Comparison of ENCODE assay signal across 23 cellular contexts in genomic region chr2:29119211-29119610, GRCh38. TPM values are rescaled to one million over a fixed set of nuclear protein-coding genes. Genes with fewer than 3 reads are reported as not detected.
DNase-seq lines count a peak whose midpoint lies in the region; ATAC-seq and TF ChIP-seq lines count a peak whose summit lies in the region.
"Had no signal": no experiment of that assay in that cellular context is flagged by ENCODE, and none has a peak within 500 bp of the region (broad histone marks: within the 10 kb centered on the region; RNA-seq: fewer than 3 reads in every experiment).

No MANE protein-coding gene starts in this region.

- no peak overlapping the region for H3K4me3 ChIP-seq in CD4-positive, alpha-beta memory T cell (ENCODE audit: low read length in 2 of 2)
- H3K4me3 ChIP-seq in Panc1 (ENCODE audit: low read depth in 2 of 2, low read length in 2 of 2), result no peak overlapping the region
- no peak overlapping the region for H3K4me3 ChIP-seq in body of pancreas
- H3K4me3 ChIP-seq: BLaER1 treated with 17β-estradiol and CSF1 and Interleukin-3, amounts not matched to agents 10 nM and 100 nM; coronary artery; suprapubic skin had no signal

- TF ChIP-seq POLR2A in body of pancreas (IDR thresholded peaks at IDR 0.05), result no peak

- peaks cover 9% of the 10 kb centered on the region for H3K9me3 Mint-ChIP-seq in activated CD4-positive, alpha-beta T cell treated with anti-CD3 and anti-CD28 coated beads for 36 hours (ENCODE audit: low read depth)
- peaks cover 0 to 10% (median 6%) of the 10 kb centered on the region in 8 donors for H3K9me3 Mint-ChIP-seq in CD4-positive, alpha-beta memory T cell

- H3K27ac ChIP-seq in CD4-positive, alpha-beta memory T cell (ENCODE audit: low read depth, low read length), result no peak overlapping the region
- H3K27ac ChIP-seq in Panc1 (ENCODE audit: low read length) (peak overlapping the region; percentile 96), foreskin keratinocyte (peak overlapping the region; percentile 76), body of pancreas (no peak overlapping the region)
- H3K27ac ChIP-seq: 22Rv1; BLaER1 treated with 17β-estradiol and CSF1 and Interleukin-3, amounts not matched to agents 10 nM and 100 nM; coronary artery; suprapubic skin had no signal

- POLR2A ChIA-PET in activated CD4-positive, alpha-beta T cell treated with anti-CD3 and anti-CD28 coated beads for 36 hours (lab: Charles Lee), result interaction anchor here (0.6 kb wide), 1 partner anchor 22 kb away, joined by 4 read pairs; no protein-coding TSS in a partner anchor
- POLR2A ChIA-PET in CD4-positive, alpha-beta memory T cell (lab: Charles Lee; ENCODE audit: partially characterized antibody), result interaction anchor here (1.0 to 8.6 kb wide), 2 partner anchors 11 to 105 kb away, joined by 3 to 209 read pairs; no protein-coding TSS in a partner anchor
- POLR2A ChIA-PET in Panc1 (lab: Charles Lee), result no interaction called here

- peaks cover 51% of the 10 kb centered on the region for H3K4me1 Mint-ChIP-seq in activated CD4-positive, alpha-beta T cell treated with anti-CD3 and anti-CD28 coated beads for 36 hours
- H3K4me1 Mint-ChIP-seq in CD4-positive, alpha-beta memory T cell, result peaks cover 36 to 65% (median 42%) of the 10 kb centered on the region in 4 donors

- WGBS in body of pancreas, 2 donors, result 67 to 75% methylated on average over 4 of the region's 4 CpGs

- H3K27me3 Mint-ChIP-seq in activated CD4-positive, alpha-beta T cell treated with anti-CD3 and anti-CD28 coated beads for 36 hours, result peaks cover 5% of the 10 kb centered on the region
- no peaks in the 10 kb centered on the region for H3K27me3 Mint-ChIP-seq in CD4-positive, alpha-beta memory T cell

- H3K36me3 Mint-ChIP-seq in activated CD4-positive, alpha-beta T cell treated with anti-CD3 and anti-CD28 coated beads for 36 hours (ENCODE audit: low read depth), result peaks cover 28% of the 10 kb centered on the region
- H3K36me3 Mint-ChIP-seq in CD4-positive, alpha-beta memory T cell, result peaks cover 29 to 39% of the 10 kb centered on the region in 2 donors

- peak overlapping the region; percentile 25 for H3K27ac Mint-ChIP-seq in activated CD4-positive, alpha-beta T cell treated with anti-CD3 and anti-CD28 coated beads for 36 hours
- H3K27ac Mint-ChIP-seq in CD4-positive, alpha-beta memory T cell, result peak overlapping the region in 4 of 7 donors; percentile 13 to 96 (median 46)

- H3K4me3 Mint-ChIP-seq in activated CD4-positive, alpha-beta T cell treated with anti-CD3 and anti-CD28 coated beads for 36 hours, result no peak overlapping the region
- peak overlapping the region in 3 of 8 donors; percentile 8 to 58 (median 47) for H3K4me3 Mint-ChIP-seq in CD4-positive, alpha-beta memory T cell

- peaks cover 3% of the 10 kb centered on the region for H3K36me3 ChIP-seq in CD4-positive, alpha-beta memory T cell (ENCODE audit: insufficient read depth, low read length)
- H3K36me3 ChIP-seq in Panc1 (ENCODE audit: control insufficient read depth, insufficient read depth, low read length) (no peaks in the 10 kb centered on the region), body of pancreas (replicated peaks in 1 of 2; ENCODE audit: insufficient read depth in 1 of 2, low read depth in 2 of 2) (no peaks in the 10 kb centered on the region)
- H3K36me3 ChIP-seq: suprapubic skin had no signal

- CTCF ChIA-PET in activated CD4-positive, alpha-beta T cell treated with anti-CD3 and anti-CD28 coated beads for 36 hours (lab: Charles Lee), result interaction anchor here (0.7 to 1.1 kb wide), 2 partner anchors 10 to 106 kb away, joined by 3 read pairs; no protein-coding TSS in a partner anchor
- CTCF ChIA-PET in CD4-positive, alpha-beta memory T cell (lab: Charles Lee; ENCODE audit: partially characterized antibody), result interaction anchor here (1.4 kb wide), 1 partner anchor 103 kb away, joined by 3 read pairs; no protein-coding TSS in a partner anchor
- CTCF ChIA-PET in Panc1 (lab: Charles Lee), result no interaction called here

- intact Hi-C loops in activated CD4-positive, alpha-beta T cell treated with anti-CD3 and anti-CD28 coated beads for 36 hours (cut with DNase I, micrococcal nuclease), result loop anchor here (5.0 to 10.0 kb wide), 5 partner anchors 107 to 1227 kb away; partner anchors contain the start of genes BABAM2 (in 1 of the 2), FOSL2 (in 1 of the 2), RBKS (in 1 of the 2) and SPDYA (in 1 of the 2)
- intact Hi-C loops in CD4-positive, alpha-beta memory T cell (cut with micrococcal nuclease), result loop anchor here (10.0 kb wide), 1 partner anchor 1026 kb away; the partner anchor contains the start of gene YPEL5
- intact Hi-C loops in Panc1 (cut with micrococcal nuclease; ENCODE audit: unreplicated experiment) (no loop called here), body of pancreas (cut with DNase I) (no loop called here), left ventricle myocardium superior (cut with micrococcal nuclease) (no loop called here)

- in situ Hi-C loops in Panc1 (cut with HindIII; ENCODE audit: low pct_unique_long_range_greater_than_20kb, low sequenced_read_pairs), result no loop called here

- DNase-seq in activated CD4-positive, alpha-beta T cell treated with anti-CD3 and anti-CD28 coated beads for 36 hours, result no peak
- DNase-seq in activated CD4-positive, alpha-beta T cell treated with anti-CD3 and anti-CD28 coated beads, Interleukin-2, amount 50 U/mL, for 1 hour, result no peak
- peak in 4 of 5 donors; percentile 8 to 28 (median 13) for DNase-seq in CD4-positive, alpha-beta memory T cell
- DNase-seq in Panc1 (ENCODE audit: low read depth, low spot score) (no peak), foreskin keratinocyte (peak in 1 of 2 donors; percentile 52), HCEC 1CT (no peak), body of pancreas (no peak), left ventricle myocardium superior (no peak)
- DNase-seq: activated gamma-delta T cell treated with Interleukin-2 at 50 U/mL for 16 hours; left colon; MV-4-11; NCI-H1930; small intestine; stimulated activated CD4-positive, alpha-beta T cell treated with anti-CD3 and anti-CD28 coated beads, Interleukin-4, amount 100 ng/mL, for 24 hours had no signal

- H3K9me3 ChIP-seq in CD4-positive, alpha-beta memory T cell (ENCODE audit: control insufficient read depth in 1 of 2, low read length in 2 of 2), result no peaks in the 10 kb centered on the region
- H3K9me3 ChIP-seq in Panc1 (ENCODE audit: control insufficient read depth, insufficient read depth, low read depth, low read length) (peaks cover 11% of the 10 kb centered on the region; the same call in 1 of the 2 replicates), body of pancreas (no peaks in the 10 kb centered on the region)
- H3K9me3 ChIP-seq: suprapubic skin had no signal

- ATAC-seq in activated CD4-positive, alpha-beta T cell treated with anti-CD3 and anti-CD28 coated beads for 36 hours, result no peak
- no peak for ATAC-seq in Panc1
- peak; percentile 8 for ATAC-seq in foreskin keratinocyte
- ATAC-seq in body of pancreas, result no peak
- no peak for ATAC-seq in left ventricle myocardium superior
- ATAC-seq: left colon, Right ventricle myocardium inferior had no signal

- no TSS peak for BruUV-seq in Panc1 (replicated peaks; lab: Mats Ljungman, UMichigan)

- H3K4me1 ChIP-seq in CD4-positive, alpha-beta memory T cell (ENCODE audit: insufficient read depth, low read length), result peaks cover 40% of the 10 kb centered on the region
- H3K4me1 ChIP-seq in Panc1 (ENCODE audit: control insufficient read depth, insufficient read depth, low read length) (peaks cover 41% of the 10 kb centered on the region), foreskin keratinocyte (peaks cover 60% of the 10 kb centered on the region), body of pancreas (peaks cover 32% of the 10 kb centered on the region)

- no peaks in the 10 kb centered on the region for H3K27me3 ChIP-seq in CD4-positive, alpha-beta memory T cell (ENCODE audit: insufficient read depth, low read length)
- H3K27me3 ChIP-seq in Panc1 (ENCODE audit: control insufficient read depth, insufficient read depth, low read length) (no peaks in the 10 kb centered on the region), foreskin keratinocyte (no peaks in the 10 kb centered on the region), body of pancreas (no peaks in the 10 kb centered on the region)
- H3K27me3 ChIP-seq: BLaER1 treated with 17β-estradiol and CSF1 and Interleukin-3, amounts not matched to agents 10 nM and 100 nM; suprapubic skin had no signal

- no peak for TF ChIP-seq CTCF in Panc1 (IDR thresholded peaks at IDR 0.05)
- TF ChIP-seq CTCF in foreskin keratinocyte (conservative IDR thresholded peaks at IDR 0.05), result no peak
- no peak for TF ChIP-seq CTCF in body of pancreas (IDR thresholded peaks at IDR 0.05)

RNA-seq across cellular contexts. Expression of gene CLIP4, which starts 4.0 kb away (rescaled TPM):
- total RNA-seq in activated CD4-positive, alpha-beta T cell treated with anti-CD3 and anti-CD28 coated beads for 36 hours, result 10 to 100 TPM; 19.5 to 22.7 TPM
- 10 to 100 TPM; 65.2 to 69.2 TPM for total RNA-seq in CD4-positive, alpha-beta memory T cell
- polyA plus RNA-seq in CD4-positive, alpha-beta memory T cell, result 10 to 100 TPM; 23.1 to 24.6 TPM
- total RNA-seq in Panc1 (2021; ENCODE audit: unreplicated experiment) (43.0 TPM), foreskin keratinocyte (28.2 and 36.5 TPM in 2 replicates), body of pancreas (10 to 100 TPM; 17.5 to 19.7 TPM), left ventricle myocardium superior (31.4 TPM)
- polyA plus RNA-seq in Panc1 (2012; ENCODE audit: insufficient read length), result 15.2 TPM
- polyA plus RNA-seq in foreskin keratinocyte, result 9.5 and 9.6 TPM in 2 replicates

RNA-seq across cellular contexts. Expression of gene PCARE, which starts 44.9 kb away (rescaled TPM):
- total RNA-seq in activated CD4-positive, alpha-beta T cell treated with anti-CD3 and anti-CD28 coated beads for 36 hours, result not detected
- total RNA-seq in CD4-positive, alpha-beta memory T cell, result not detected
- polyA plus RNA-seq in CD4-positive, alpha-beta memory T cell, result not detected
- total RNA-seq in Panc1 (2021; ENCODE audit: unreplicated experiment) (not detected), foreskin keratinocyte (not detected in 2 replicates), body of pancreas (not detected), left ventricle myocardium superior (0.84 TPM)
- not detected for polyA plus RNA-seq in Panc1 (2012; ENCODE audit: insufficient read length)
- polyA plus RNA-seq in foreskin keratinocyte, result not detected in 2 replicates
- total RNA-seq: activated CD8-positive, alpha-beta memory T cell treated with anti-CD3 and anti-CD28 coated beads for 36 hours; fibroblast of villous mesenchyme; left colon; NCI-H460; pulmonary artery endothelial cell had no signal
- polyA plus RNA-seq: small intestine had no signal

Comparison
In these comparisons a context has a peak if more than half of its experiments do, and no peak if none do; other contexts are left out.
1. DNase-seq: peak in CD4-positive, alpha-beta memory T cell (4 of 5); none in activated CD4-positive, alpha-beta T cell treated with anti-CD3 and anti-CD28 coated beads for 36 hours (single experiment), activated CD4-positive, alpha-beta T cell treated with anti-CD3 and anti-CD28 coated beads, Interleukin-2, amount 50 U/mL, for 1 hour (single experiment), Panc1 (single experiment), HCEC 1CT (single experiment), body of pancreas (0 of 4) and left ventricle myocardium superior (single experiment).
2. H3K27ac ChIP-seq: peak in Panc1 (single experiment) and foreskin keratinocyte (single experiment); none in CD4-positive, alpha-beta memory T cell (single experiment) and body of pancreas (0 of 4).
3. intact Hi-C loops: an anchor here in activated CD4-positive, alpha-beta T cell treated with anti-CD3 and anti-CD28 coated beads for 36 hours (5.0 to 10.0 kb wide) and CD4-positive, alpha-beta memory T cell (10.0 kb wide); none called in Panc1, body of pancreas and left ventricle myocardium superior.